Comparison of ENCODE assay signal across 8 cellular contexts in the genomic region with DNA sequence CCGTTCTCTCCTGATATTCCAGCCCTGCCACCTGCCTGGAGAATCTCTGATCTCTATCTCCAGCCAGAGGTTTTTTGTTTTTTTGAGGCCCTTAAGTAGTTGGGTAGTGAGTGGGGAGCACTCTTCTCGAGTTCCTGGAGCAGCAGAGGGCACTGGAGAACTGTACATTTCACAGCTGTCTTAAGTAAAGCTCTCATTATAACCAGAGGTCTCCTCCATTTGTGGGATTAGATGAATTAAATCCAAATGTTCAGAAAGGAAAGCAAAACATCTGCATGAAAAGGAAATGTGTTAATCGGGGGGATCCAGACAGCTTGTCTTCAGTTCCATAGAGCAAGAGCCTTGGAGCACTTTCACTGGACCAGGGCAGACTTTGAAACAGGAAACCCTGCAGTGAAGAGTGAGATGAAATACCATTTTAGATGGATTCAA. TPM values are rescaled to one million over a fixed set of nuclear protein-coding genes. Genes with fewer than 3 reads are reported as not detected.
DNase-seq lines count a peak whose midpoint lies in the region; ATAC-seq and TF ChIP-seq lines count a peak whose summit lies in the region.

No MANE protein-coding gene starts in this region.

- no peak for TF ChIP-seq POLR2A in breast epithelium (IDR thresholded peaks at IDR 0.05)

- no peaks in the 10 kb centered on the region for H3K27me3 ChIP-seq in breast epithelium
- no peaks in the 10 kb centered on the region for H3K27me3 ChIP-seq in fibroblast of lung (ENCODE audit: control insufficient read depth, insufficient read depth, low read length)

- peak overlapping the region; percentile 47 for H3K27ac Mint-ChIP-seq in MCF 10A (ENCODE audit: low read depth, unreplicated experiment)

- H3K4me3 Mint-ChIP-seq in MCF 10A (ENCODE audit: unreplicated experiment): no peak overlapping the region

- H3K9ac ChIP-seq in fibroblast of lung (ENCODE audit: insufficient read depth, low read length): no peak overlapping the region

- ATAC-seq in GM21786 (IDR thresholded peaks at IDR 0.05; ENCODE audit: unreplicated experiment): no peak
- ATAC-seq in GM21619 (IDR thresholded peaks at IDR 0.05; ENCODE audit: unreplicated experiment): no peak

- CTCF ChIA-PET in MCF 10A (lab: Yijun Ruan, JAX): interaction anchor here (0.6 to 6.5 kb wide), 12 partner anchors 16 to 94 kb away, joined by 3 to 48 read pairs (median 4); no protein-coding TSS in a partner anchor

- no peaks in the 10 kb centered on the region for H3K9me3 Mint-ChIP-seq in MCF 10A (ENCODE audit: unreplicated experiment)

- H3K9me3 ChIP-seq in breast epithelium: no peaks in the 10 kb centered on the region
- H3K9me3 ChIP-seq in fibroblast of lung (ENCODE audit: control insufficient read depth, insufficient read depth, low read depth, low read length): no peaks in the 10 kb centered on the region

- DNase-seq in MCF 10A (ENCODE audit: unreplicated experiment): peak; percentile 58
- no peak for DNase-seq in breast epithelium (ENCODE audit: low spot score in 2 of 2)
- peak; percentile 61 for DNase-seq in OCI-M1 (lab: John Stamatoyannopoulos, UW)
- DNase-seq in fibroblast of lung (ENCODE audit: low read depth in 2 of 2): peak; percentile 44 to 89
- DNase-seq in superior temporal gyrus (ENCODE audit: extremely low spot score): peak; percentile 63
- no peak for DNase-seq in stimulated activated CD4-positive, alpha-beta T cell treated with anti-CD3 and anti-CD28 coated beads, Interleukin-2, amount 100 ng/mL, for 24 hours

- H3K36me3 Mint-ChIP-seq in MCF 10A (ENCODE audit: insufficient read depth, unreplicated experiment): peaks cover 27% of the 10 kb centered on the region

- H3K4me1 ChIP-seq in breast epithelium: no peaks in the 10 kb centered on the region
- H3K4me1 ChIP-seq in fibroblast of lung (ENCODE audit: control insufficient read depth, extremely low read depth, insufficient read depth, low read length): peaks cover 4% of the 10 kb centered on the region

- H2AFZ ChIP-seq in fibroblast of lung (ENCODE audit: low read length): no peak overlapping the region

- TF ChIP-seq CTCF in MCF 10A (IDR thresholded peaks at IDR 0.05; ENCODE audit: unreplicated experiment): no peak
- TF ChIP-seq CTCF in breast epithelium (IDR thresholded peaks at IDR 0.05): no peak
- peak; percentile 55 to 59 for TF ChIP-seq CTCF in fibroblast of lung (conservative IDR thresholded peaks at IDR 0.05 in 1 of 2, IDR thresholded peaks at IDR 0.05 in 1 of 2; ENCODE audit: low read depth in 1 of 2, low read length in 2 of 2)

- H3K4me1 Mint-ChIP-seq in MCF 10A (ENCODE audit: insufficient read depth, unreplicated experiment): peaks cover 38% of the 10 kb centered on the region

- H3K27ac ChIP-seq in breast epithelium (peak overlapping the region in 1 of 2 donors; percentile 3), fibroblast of lung (ENCODE audit: insufficient read depth, low read length) (no peak overlapping the region)

- H3K27me3 Mint-ChIP-seq in MCF 10A (ENCODE audit: insufficient read depth, unreplicated experiment): no peaks in the 10 kb centered on the region

- no peaks in the 10 kb centered on the region for H3K79me2 ChIP-seq in fibroblast of lung (ENCODE audit: control insufficient read depth, insufficient read depth, low read length)

- intact Hi-C loops in MCF 10A (cut with micrococcal nuclease): loop anchor here (1.0 to 5.0 kb wide), 2 partner anchors 54 to 85 kb away; no protein-coding TSS in a partner anchor
- intact Hi-C loops in breast epithelium (cut with DNase I; ENCODE audit: low total_unique reads): no loop called here

- POLR2A ChIA-PET in MCF 10A (lab: Yijun Ruan, JAX): interaction anchor here (1.0 to 3.7 kb wide), 3 partner anchors 10 to 84 kb away, joined by 3 to 11 read pairs (median 4); no protein-coding TSS in a partner anchor

- H3K36me3 ChIP-seq in breast epithelium (no peaks in the 10 kb centered on the region), fibroblast of lung (ENCODE audit: control insufficient read depth, insufficient read depth, low read length) (no peaks in the 10 kb centered on the region)

- H3K4me3 ChIP-seq in breast epithelium (no peak overlapping the region), fibroblast of lung (replicated peaks in 1 of 4; ENCODE audit: control extremely low read depth in 1 of 4, insufficient read depth in 1 of 4, low read depth in 3 of 4, low read length in 4 of 4) (no peak overlapping the region)

- no peaks in the 10 kb centered on the region for H4K20me1 ChIP-seq in fibroblast of lung (ENCODE audit: control insufficient read depth, extremely low read depth, insufficient read depth, low read length)

- no TSS peak for BruUV-seq in MCF 10A (replicated peaks; lab: Mats Ljungman, UMichigan)

- H3K4me2 ChIP-seq in fibroblast of lung (ENCODE audit: extremely low read depth, insufficient read depth, low read length): no peak overlapping the region

RNA-seq across cellular contexts. Expression of gene AOX1, which starts 32.8 kb away (rescaled TPM):
- 54.0 and 76.6 TPM in 2 replicates for total RNA-seq in MCF 10A (2022)
- 100 to 1,000 TPM in 2 of 3 donors, 10 to 100 TPM in 1; 100.0 to 611 (median 111) TPM for total RNA-seq in breast epithelium
- 65.1 and 81.4 TPM in 2 replicates for total RNA-seq in fibroblast of lung
- polyA plus RNA-seq in fibroblast of lung: 39.4 and 49.9 TPM in 2 replicates
- 28.8 and 38.8 TPM in 2 replicates for polyA plus RNA-seq in fibroblast of lung (2012)
- polyA minus RNA-seq in fibroblast of lung (ENCODE audit: low replicate concordance): 80.1 and 86.9 TPM in 2 replicates

Comparison
In these comparisons a context has a peak if more than half of its experiments do, and no peak if none do; other contexts are left out.
1. DNase-seq: peak in MCF 10A (single experiment), OCI-M1 (single experiment), fibroblast of lung (2 of 2) and superior temporal gyrus (single experiment); none in breast epithelium (0 of 2) and stimulated activated CD4-positive, alpha-beta T cell treated with anti-CD3 and anti-CD28 coated beads, Interleukin-2, amount 100 ng/mL, for 24 hours (0 of 2).
2. CTCF ChIP-seq: peak in fibroblast of lung (2 of 2); none in MCF 10A (single experiment) and breast epithelium (0 of 3).